ENCODE assay signal across 1 cellular context in the genomic region with DNA sequence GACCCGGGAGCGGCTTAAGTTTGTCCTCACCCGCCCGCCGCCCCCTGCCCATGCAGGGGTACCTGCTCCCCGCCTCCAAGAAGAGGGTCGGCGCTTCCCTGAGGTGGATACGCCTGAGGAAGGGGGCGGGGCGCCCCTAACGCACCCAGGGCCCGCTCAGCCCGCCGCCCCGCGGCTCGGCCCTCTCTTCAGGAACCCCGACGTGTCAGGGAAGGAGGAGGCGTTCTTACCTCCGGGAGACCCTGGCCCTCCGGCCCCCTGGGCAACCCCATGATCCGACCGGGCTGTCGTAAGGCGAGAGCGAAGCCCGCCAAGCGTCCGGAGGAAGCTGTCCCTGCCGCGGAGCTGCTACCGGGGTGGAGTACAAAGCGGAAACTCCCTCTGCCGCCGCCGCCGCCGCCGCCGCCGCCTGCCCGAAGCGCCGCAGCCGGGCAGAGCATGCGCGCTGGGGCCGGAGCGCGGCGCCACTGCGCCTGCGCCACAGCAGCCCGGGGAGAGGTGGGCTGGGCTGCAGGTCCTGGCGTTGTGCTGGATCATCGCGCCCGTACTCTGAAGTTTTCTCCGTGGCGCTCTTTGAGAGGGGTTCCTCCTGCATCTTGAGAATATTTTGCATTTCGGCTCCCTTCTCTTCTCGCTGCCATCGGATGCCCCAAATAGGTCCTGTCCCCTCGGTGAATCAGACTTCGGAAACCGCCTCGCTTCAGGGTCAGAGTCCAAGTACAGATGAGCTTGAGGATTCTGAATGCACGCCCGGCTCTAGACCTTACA.
A peak's percentile ranks its signal among the peaks of the same experiment; 100 is the strongest.
TF ChIP-seq lines count a peak whose summit lies in the region.

A gene with protein sequence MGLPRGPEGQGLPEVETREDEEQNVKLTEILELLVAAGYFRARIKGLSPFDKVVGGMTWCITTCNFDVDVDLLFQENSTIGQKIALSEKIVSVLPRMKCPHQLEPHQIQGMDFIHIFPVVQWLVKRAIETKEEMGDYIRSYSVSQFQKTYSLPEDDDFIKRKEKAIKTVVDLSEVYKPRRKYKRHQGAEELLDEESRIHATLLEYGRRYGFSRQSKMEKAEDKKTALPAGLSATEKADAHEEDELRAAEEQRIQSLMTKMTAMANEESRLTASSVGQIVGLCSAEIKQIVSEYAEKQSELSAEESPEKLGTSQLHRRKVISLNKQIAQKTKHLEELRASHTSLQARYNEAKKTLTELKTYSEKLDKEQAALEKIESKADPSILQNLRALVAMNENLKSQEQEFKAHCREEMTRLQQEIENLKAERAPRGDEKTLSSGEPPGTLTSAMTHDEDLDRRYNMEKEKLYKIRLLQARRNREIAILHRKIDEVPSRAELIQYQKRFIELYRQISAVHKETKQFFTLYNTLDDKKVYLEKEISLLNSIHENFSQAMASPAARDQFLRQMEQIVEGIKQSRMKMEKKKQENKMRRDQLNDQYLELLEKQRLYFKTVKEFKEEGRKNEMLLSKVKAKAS (minus strand): TSS at position 347 of the 768 bp plus-strand sequence. CDS start 75 bp downstream, at position 272.

TF ChIP-seq in HepG2, 621 proteins besides CTCF, POLR2A, EP300 and RAD21 (continued from another document and continues in another):
- TF ChIP-seq, protein P1, sequence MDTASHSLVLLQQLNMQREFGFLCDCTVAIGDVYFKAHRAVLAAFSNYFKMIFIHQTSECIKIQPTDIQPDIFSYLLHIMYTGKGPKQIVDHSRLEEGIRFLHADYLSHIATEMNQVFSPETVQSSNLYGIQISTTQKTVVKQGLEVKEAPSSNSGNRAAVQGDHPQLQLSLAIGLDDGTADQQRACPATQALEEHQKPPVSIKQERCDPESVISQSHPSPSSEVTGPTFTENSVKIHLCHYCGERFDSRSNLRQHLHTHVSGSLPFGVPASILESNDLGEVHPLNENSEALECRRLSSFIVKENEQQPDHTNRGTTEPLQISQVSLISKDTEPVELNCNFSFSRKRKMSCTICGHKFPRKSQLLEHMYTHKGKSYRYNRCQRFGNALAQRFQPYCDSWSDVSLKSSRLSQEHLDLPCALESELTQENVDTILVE (CRISPR knock-in tag; IDR thresholded peaks at IDR 0.05): 0 out of 2 replicates have a peak, but pooled peaks have one; percentile 18
- peak in 1 of 2 experiments; percentile 78; a peak in 2 of 4 replicates for TF ChIP-seq KLF16 (CRISPR knock-in tag; IDR thresholded peaks at IDR 0.05)
- TF ChIP-seq KMT2A (CRISPR knock-in tag; IDR thresholded peaks at IDR 0.05): peak; percentile 86
- no peak for TF ChIP-seq ZKSCAN8 (CRISPR knock-in tag; IDR thresholded peaks at IDR 0.05; ENCODE audit: borderline replicate concordance)
- TF ChIP-seq ZMYM2 (CRISPR knock-in tag; IDR thresholded peaks at IDR 0.05): 0 out of 2 replicates have a peak, but pooled peaks have one; percentile 42
- 0 out of 2 replicates have a peak, but pooled peaks have one; percentile 44 for TF ChIP-seq SOX13 (IDR thresholded peaks at IDR 0.05)
- TF ChIP-seq SOX13 (CRISPR knock-in tag; conservative IDR thresholded peaks at IDR 0.05 in 1 of 2, IDR thresholded peaks at IDR 0.05 in 1 of 2): 0 out of 4 replicates have a peak, but pooled peaks of 1 of the 2 experiments have one; percentile 3
- peak; percentile 80 for TF ChIP-seq ZNF607 (CRISPR knock-in tag; IDR thresholded peaks at IDR 0.05; ENCODE audit: borderline replicate concordance)
- TF ChIP-seq ZBTB7A (CRISPR knock-in tag; IDR thresholded peaks at IDR 0.05): peak; percentile 32; the same call in 1 of the 2 replicates
- TF ChIP-seq RFXAP (CRISPR knock-in tag; IDR thresholded peaks at IDR 0.05; ENCODE audit: borderline replicate concordance): peak; percentile 2; the same call in 1 of the 2 replicates
- no peak for TF ChIP-seq ETV6 (CRISPR knock-in tag; conservative IDR thresholded peaks at IDR 0.05)
- peak; percentile 80 for TF ChIP-seq ZNF883 (CRISPR knock-in tag; IDR thresholded peaks at IDR 0.05; ENCODE audit: not compliant biosample characterization)
- TF ChIP-seq, protein P2, sequence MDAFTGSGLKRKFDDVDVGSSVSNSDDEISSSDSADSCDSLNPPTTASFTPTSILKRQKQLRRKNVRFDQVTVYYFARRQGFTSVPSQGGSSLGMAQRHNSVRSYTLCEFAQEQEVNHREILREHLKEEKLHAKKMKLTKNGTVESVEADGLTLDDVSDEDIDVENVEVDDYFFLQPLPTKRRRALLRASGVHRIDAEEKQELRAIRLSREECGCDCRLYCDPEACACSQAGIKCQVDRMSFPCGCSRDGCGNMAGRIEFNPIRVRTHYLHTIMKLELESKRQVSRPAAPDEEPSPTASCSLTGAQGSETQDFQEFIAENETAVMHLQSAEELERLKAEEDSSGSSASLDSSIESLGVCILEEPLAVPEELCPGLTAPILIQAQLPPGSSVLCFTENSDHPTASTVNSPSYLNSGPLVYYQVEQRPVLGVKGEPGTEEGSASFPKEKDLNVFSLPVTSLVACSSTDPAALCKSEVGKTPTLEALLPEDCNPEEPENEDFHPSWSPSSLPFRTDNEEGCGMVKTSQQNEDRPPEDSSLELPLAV (CRISPR knock-in tag; conservative IDR thresholded peaks at IDR 0.05; ENCODE audit: low read depth): no peak
- TF ChIP-seq SCMH1 (CRISPR knock-in tag; IDR thresholded peaks at IDR 0.05; ENCODE audit: borderline replicate concordance): no peak
- no peak for TF ChIP-seq FOXK2 (IDR thresholded peaks at IDR 0.05)
- TF ChIP-seq ZNF841 (CRISPR knock-in tag; IDR thresholded peaks at IDR 0.05; ENCODE audit: borderline replicate concordance): no peak
- TF ChIP-seq MAZ (IDR thresholded peaks at IDR 0.05; ENCODE audit: borderline replicate concordance, low read depth, low read length): no peak
- TF ChIP-seq MAZ (CRISPR knock-in tag; IDR thresholded peaks at IDR 0.05; ENCODE audit: low read depth): no peak
- no peak for TF ChIP-seq CC2D1A (CRISPR knock-in tag; IDR thresholded peaks at IDR 0.05)
- TF ChIP-seq ZNF382 (CRISPR knock-in tag; IDR thresholded peaks at IDR 0.05; ENCODE audit: borderline replicate concordance): no peak
- TF ChIP-seq HMG20B (CRISPR knock-in tag; conservative IDR thresholded peaks at IDR 0.05): no peak
- no peak for TF ChIP-seq ZNF549 (CRISPR knock-in tag; IDR thresholded peaks at IDR 0.05)
- TF ChIP-seq, protein P3, sequence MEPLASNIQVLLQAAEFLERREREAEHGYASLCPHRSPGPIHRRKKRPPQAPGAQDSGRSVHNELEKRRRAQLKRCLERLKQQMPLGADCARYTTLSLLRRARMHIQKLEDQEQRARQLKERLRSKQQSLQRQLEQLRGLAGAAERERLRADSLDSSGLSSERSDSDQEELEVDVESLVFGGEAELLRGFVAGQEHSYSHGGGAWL (CRISPR knock-in tag; IDR thresholded peaks at IDR 0.05): peak; percentile 60; the same call in 1 of the 2 replicates
- TF ChIP-seq, protein P4, sequence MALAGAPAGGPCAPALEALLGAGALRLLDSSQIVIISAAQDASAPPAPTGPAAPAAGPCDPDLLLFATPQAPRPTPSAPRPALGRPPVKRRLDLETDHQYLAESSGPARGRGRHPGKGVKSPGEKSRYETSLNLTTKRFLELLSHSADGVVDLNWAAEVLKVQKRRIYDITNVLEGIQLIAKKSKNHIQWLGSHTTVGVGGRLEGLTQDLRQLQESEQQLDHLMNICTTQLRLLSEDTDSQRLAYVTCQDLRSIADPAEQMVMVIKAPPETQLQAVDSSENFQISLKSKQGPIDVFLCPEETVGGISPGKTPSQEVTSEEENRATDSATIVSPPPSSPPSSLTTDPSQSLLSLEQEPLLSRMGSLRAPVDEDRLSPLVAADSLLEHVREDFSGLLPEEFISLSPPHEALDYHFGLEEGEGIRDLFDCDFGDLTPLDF (CRISPR knock-in tag; IDR thresholded peaks at IDR 0.05): no peak; the same call in none of the 2 replicates
- 0 out of 2 replicates have a peak, but pooled peaks have one; percentile 21 for TF ChIP-seq FOXJ3 (CRISPR knock-in tag; IDR thresholded peaks at IDR 0.05; ENCODE audit: borderline replicate concordance)
- TF ChIP-seq EED (CRISPR knock-in tag; IDR thresholded peaks at IDR 0.05): no peak
- TF ChIP-seq KDM2A (CRISPR knock-in tag; IDR thresholded peaks at IDR 0.05; ENCODE audit: borderline replicate concordance, low read depth): peak; percentile 50
- TF ChIP-seq, protein P5, sequence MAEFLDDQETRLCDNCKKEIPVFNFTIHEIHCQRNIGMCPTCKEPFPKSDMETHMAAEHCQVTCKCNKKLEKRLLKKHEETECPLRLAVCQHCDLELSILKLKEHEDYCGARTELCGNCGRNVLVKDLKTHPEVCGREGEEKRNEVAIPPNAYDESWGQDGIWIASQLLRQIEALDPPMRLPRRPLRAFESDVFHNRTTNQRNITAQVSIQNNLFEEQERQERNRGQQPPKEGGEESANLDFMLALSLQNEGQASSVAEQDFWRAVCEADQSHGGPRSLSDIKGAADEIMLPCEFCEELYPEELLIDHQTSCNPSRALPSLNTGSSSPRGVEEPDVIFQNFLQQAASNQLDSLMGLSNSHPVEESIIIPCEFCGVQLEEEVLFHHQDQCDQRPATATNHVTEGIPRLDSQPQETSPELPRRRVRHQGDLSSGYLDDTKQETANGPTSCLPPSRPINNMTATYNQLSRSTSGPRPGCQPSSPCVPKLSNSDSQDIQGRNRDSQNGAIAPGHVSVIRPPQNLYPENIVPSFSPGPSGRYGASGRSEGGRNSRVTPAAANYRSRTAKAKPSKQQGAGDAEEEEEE (CRISPR knock-in tag; IDR thresholded peaks at IDR 0.05; ENCODE audit: borderline replicate concordance): no peak
- TF ChIP-seq ZNF354B (CRISPR knock-in tag; IDR thresholded peaks at IDR 0.05): no peak
- 0 out of 2 replicates have a peak, but pooled peaks have one; percentile 22 for TF ChIP-seq YEATS2 (CRISPR knock-in tag; IDR thresholded peaks at IDR 0.05; ENCODE audit: borderline replicate concordance)
- no peak for TF ChIP-seq ZNF296 (CRISPR knock-in tag; conservative IDR thresholded peaks at IDR 0.05)
- TF ChIP-seq ZNF747 (CRISPR knock-in tag; IDR thresholded peaks at IDR 0.05; ENCODE audit: borderline replicate concordance): no peak; the same call in 1 of the 2 replicates
- peak; percentile 11; the same call in 1 of the 2 replicates for TF ChIP-seq ZSCAN9 (CRISPR knock-in tag; IDR thresholded peaks at IDR 0.05; ENCODE audit: borderline replicate concordance)
- no peak for TF ChIP-seq SRSF9 (IDR thresholded peaks at IDR 0.05; ENCODE audit: borderline replicate concordance, insufficient read depth, low read depth, low read length, poor library complexity, severe bottlenecking)
- no peak for TF ChIP-seq NFIC (IDR thresholded peaks at IDR 0.05; ENCODE audit: low read length)
- TF ChIP-seq ZNF3 (CRISPR knock-in tag; IDR thresholded peaks at IDR 0.05): no peak
- TF ChIP-seq ZNF562 (CRISPR knock-in tag; IDR thresholded peaks at IDR 0.05; ENCODE audit: borderline replicate concordance): no peak
- TF ChIP-seq ZNF234 (CRISPR knock-in tag; conservative IDR thresholded peaks at IDR 0.05): peak; percentile 49; the same call in 1 of the 2 replicates
- 0 out of 2 replicates have a peak, but pooled peaks have one; percentile 67 for TF ChIP-seq SRY (CRISPR knock-in tag; IDR thresholded peaks at IDR 0.05)
- no peak for TF ChIP-seq CEBPG (CRISPR knock-in tag; IDR thresholded peaks at IDR 0.05)
- TF ChIP-seq ZNF879 (CRISPR knock-in tag; IDR thresholded peaks at IDR 0.05): peak; percentile 72; the same call in 1 of the 2 replicates
- TF ChIP-seq, protein P6, sequence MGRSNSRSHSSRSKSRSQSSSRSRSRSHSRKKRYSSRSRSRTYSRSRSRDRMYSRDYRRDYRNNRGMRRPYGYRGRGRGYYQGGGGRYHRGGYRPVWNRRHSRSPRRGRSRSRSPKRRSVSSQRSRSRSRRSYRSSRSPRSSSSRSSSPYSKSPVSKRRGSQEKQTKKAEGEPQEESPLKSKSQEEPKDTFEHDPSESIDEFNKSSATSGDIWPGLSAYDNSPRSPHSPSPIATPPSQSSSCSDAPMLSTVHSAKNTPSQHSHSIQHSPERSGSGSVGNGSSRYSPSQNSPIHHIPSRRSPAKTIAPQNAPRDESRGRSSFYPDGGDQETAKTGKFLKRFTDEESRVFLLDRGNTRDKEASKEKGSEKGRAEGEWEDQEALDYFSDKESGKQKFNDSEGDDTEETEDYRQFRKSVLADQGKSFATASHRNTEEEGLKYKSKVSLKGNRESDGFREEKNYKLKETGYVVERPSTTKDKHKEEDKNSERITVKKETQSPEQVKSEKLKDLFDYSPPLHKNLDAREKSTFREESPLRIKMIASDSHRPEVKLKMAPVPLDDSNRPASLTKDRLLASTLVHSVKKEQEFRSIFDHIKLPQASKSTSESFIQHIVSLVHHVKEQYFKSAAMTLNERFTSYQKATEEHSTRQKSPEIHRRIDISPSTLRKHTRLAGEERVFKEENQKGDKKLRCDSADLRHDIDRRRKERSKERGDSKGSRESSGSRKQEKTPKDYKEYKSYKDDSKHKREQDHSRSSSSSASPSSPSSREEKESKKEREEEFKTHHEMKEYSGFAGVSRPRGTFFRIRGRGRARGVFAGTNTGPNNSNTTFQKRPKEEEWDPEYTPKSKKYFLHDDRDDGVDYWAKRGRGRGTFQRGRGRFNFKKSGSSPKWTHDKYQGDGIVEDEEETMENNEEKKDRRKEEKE (IDR thresholded peaks at IDR 0.05): no peak
- no peak for TF ChIP-seq AHR (CRISPR knock-in tag; IDR thresholded peaks at IDR 0.05)
- TF ChIP-seq ZNF431 (CRISPR knock-in tag; IDR thresholded peaks at IDR 0.05; ENCODE audit: borderline replicate concordance, low read depth): peak; percentile 15; the same call in 1 of the 2 replicates
- TF ChIP-seq, protein P7, sequence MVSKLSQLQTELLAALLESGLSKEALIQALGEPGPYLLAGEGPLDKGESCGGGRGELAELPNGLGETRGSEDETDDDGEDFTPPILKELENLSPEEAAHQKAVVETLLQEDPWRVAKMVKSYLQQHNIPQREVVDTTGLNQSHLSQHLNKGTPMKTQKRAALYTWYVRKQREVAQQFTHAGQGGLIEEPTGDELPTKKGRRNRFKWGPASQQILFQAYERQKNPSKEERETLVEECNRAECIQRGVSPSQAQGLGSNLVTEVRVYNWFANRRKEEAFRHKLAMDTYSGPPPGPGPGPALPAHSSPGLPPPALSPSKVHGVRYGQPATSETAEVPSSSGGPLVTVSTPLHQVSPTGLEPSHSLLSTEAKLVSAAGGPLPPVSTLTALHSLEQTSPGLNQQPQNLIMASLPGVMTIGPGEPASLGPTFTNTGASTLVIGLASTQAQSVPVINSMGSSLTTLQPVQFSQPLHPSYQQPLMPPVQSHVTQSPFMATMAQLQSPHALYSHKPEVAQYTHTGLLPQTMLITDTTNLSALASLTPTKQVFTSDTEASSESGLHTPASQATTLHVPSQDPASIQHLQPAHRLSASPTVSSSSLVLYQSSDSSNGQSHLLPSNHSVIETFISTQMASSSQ (IDR thresholded peaks at IDR 0.05; ENCODE audit: low read depth): no peak
- TF ChIP-seq, protein P7 (CRISPR knock-in tag; IDR thresholded peaks at IDR 0.05; ENCODE audit: borderline replicate concordance): no peak; the same call in 1 of the 2 replicates
- TF ChIP-seq ZNF34 (CRISPR knock-in tag; IDR thresholded peaks at IDR 0.05; ENCODE audit: borderline replicate concordance): 0 out of 2 replicates have a peak, but pooled peaks have one; percentile 86
